ENCODE assay signal across 8 cellular contexts in the genomic region with DNA sequence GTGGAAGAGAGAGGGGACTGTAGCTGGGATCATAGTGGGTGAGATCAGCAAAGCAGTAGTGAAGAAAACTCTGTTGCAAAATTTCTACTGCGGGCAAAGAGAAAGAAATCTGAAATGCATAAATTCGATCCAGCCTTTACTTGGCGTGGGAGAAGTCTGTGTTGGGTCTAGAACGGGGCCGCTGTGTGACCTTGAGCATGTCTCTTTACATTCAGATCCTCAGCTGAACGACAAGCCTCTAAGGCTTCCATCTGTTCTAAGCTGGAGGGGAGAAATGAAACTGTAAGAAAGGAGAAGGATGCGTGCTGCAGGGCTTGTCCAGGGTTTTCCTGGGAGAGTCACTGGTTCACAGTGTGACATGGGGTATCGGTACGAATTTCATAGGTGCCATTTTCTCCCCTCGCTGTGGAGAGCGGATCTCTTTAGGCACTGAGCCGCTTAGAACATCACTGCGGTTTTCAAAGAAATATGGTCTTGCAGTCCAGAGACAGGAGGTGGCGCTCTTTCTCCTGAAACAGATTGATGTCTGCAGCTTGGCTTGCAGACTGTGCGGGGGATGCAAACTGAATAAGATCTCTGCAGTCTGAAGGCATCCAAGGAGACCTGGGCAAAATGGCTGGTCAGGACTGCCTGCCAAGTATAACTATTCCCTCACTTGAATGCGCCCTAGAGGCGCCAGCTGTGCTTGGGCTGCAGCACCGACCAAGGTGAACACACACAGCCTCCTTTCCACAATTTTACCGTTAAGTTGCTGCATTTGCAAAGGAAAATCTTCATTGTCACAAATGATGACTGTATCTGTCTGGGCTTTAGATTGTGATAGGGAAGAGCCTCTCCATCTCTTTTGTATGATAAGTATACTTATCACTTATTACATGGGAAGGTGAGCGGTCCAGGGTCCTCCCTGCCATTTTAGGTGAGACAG.
DNase-seq lines count a peak whose midpoint lies in the region; ATAC-seq and TF ChIP-seq lines count a peak whose summit lies in the region.

No MANE protein-coding gene starts in this region.

- H3K79me2 ChIP-seq in OCI-LY7 (ENCODE audit: insufficient read depth, low read depth, low read length) = no peaks in the 10 kb centered on the region

- no peak for TF ChIP-seq POLR2A in erythroblast (IDR thresholded peaks at IDR 0.05; ENCODE audit: low read length)

- H3K36me3 Mint-ChIP-seq in CD4-positive, alpha-beta memory T cell = no peaks in the 10 kb centered on the region
- H3K36me3 Mint-ChIP-seq in natural killer cell treated with Interleukin-12 subunit alpha and Interleukin-12 subunit beta and Interleukin-15 and Interleukin-18, amount 100 ng/mL, for 72 hours = no peaks in the 10 kb centered on the region
- H3K36me3 Mint-ChIP-seq in stimulated activated naive B cell treated with anti-CD40 and anti-IgM and Interleukin-4, amounts not matched to agents 10 μg/mL and 1 μg/mL and 100 μg/mL, for 72 hours = no peaks in the 10 kb centered on the region

- no peaks in the 10 kb centered on the region for H3K36me3 ChIP-seq in CD4-positive, alpha-beta memory T cell (ENCODE audit: insufficient read depth, low read length)
- H3K36me3 ChIP-seq in HUES64 (ENCODE audit: insufficient read depth, low read length) (no peaks in the 10 kb centered on the region), OCI-LY7 (ENCODE audit: insufficient read depth, low read length) (no peaks in the 10 kb centered on the region)

- H4K20me1 ChIP-seq in OCI-LY7 (ENCODE audit: insufficient read depth, low read length) = no peaks in the 10 kb centered on the region

- peaks cover 51% of the 10 kb centered on the region for H3K4me1 ChIP-seq in CD4-positive, alpha-beta memory T cell (ENCODE audit: insufficient read depth, low read length)
- H3K4me1 ChIP-seq in HUES64 (ENCODE audit: insufficient read depth, low read length) (no peaks in the 10 kb centered on the region), OCI-LY7 (ENCODE audit: insufficient read depth, low read length, poor library complexity, severe bottlenecking) (no peaks in the 10 kb centered on the region)

- peak; percentile 80 for TF ChIP-seq CTCF in OCI-LY7 (conservative IDR thresholded peaks at IDR 0.05; ENCODE audit: low read length)

- no peaks in the 10 kb centered on the region for H3K9me3 ChIP-seq in CD4-positive, alpha-beta memory T cell (ENCODE audit: control insufficient read depth in 1 of 2, low read length in 2 of 2)
- no peaks in the 10 kb centered on the region for H3K9me3 ChIP-seq in HUES64 (ENCODE audit: insufficient read depth, low read depth, low read length)
- no peaks in the 10 kb centered on the region for H3K9me3 ChIP-seq in OCI-LY7 (ENCODE audit: low read length)

- no peak overlapping the region for H2AFZ ChIP-seq in OCI-LY7 (ENCODE audit: low read length)

- H3K4me3 Mint-ChIP-seq in CD4-positive, alpha-beta memory T cell = peak overlapping the region; percentile 66 to 92 (median 82)
- peak overlapping the region; percentile 82 for H3K4me3 Mint-ChIP-seq in natural killer cell treated with Interleukin-12 subunit alpha and Interleukin-12 subunit beta and Interleukin-15 and Interleukin-18, amount 100 ng/mL, for 72 hours
- H3K4me3 Mint-ChIP-seq in stimulated activated naive B cell treated with anti-CD40 and anti-IgM and Interleukin-4, amounts not matched to agents 10 μg/mL and 1 μg/mL and 100 μg/mL, for 72 hours = peak overlapping the region in 1 of 2 donors; percentile 43

- H3K9me3 Mint-ChIP-seq in CD4-positive, alpha-beta memory T cell = peaks cover 0 to 2% (median 0%) of the 10 kb centered on the region in 8 donors
- no peaks in the 10 kb centered on the region for H3K9me3 Mint-ChIP-seq in natural killer cell treated with Interleukin-12 subunit alpha and Interleukin-12 subunit beta and Interleukin-15 and Interleukin-18, amount 100 ng/mL, for 72 hours
- H3K9me3 Mint-ChIP-seq in stimulated activated naive B cell treated with anti-CD40 and anti-IgM and Interleukin-4, amounts not matched to agents 10 μg/mL and 1 μg/mL and 100 μg/mL, for 72 hours = no peaks in the 10 kb centered on the region

- no peak overlapping the region for H3K9ac ChIP-seq in HUES64 (ENCODE audit: low read depth, low read length)

- peaks cover 34 to 69% (median 46%) of the 10 kb centered on the region in 4 donors for H3K4me1 Mint-ChIP-seq in CD4-positive, alpha-beta memory T cell
- peaks cover 55 to 56% of the 10 kb centered on the region in 2 donors for H3K4me1 Mint-ChIP-seq in natural killer cell treated with Interleukin-12 subunit alpha and Interleukin-12 subunit beta and Interleukin-15 and Interleukin-18, amount 100 ng/mL, for 72 hours (ENCODE audit: low read depth in 2 of 2)
- H3K4me1 Mint-ChIP-seq in stimulated activated naive B cell treated with anti-CD40 and anti-IgM and Interleukin-4, amounts not matched to agents 10 μg/mL and 1 μg/mL and 100 μg/mL, for 72 hours = peaks cover 8 to 9% of the 10 kb centered on the region in 2 donors

- H3K27me3 Mint-ChIP-seq in CD4-positive, alpha-beta memory T cell = no peaks in the 10 kb centered on the region
- H3K27me3 Mint-ChIP-seq in natural killer cell treated with Interleukin-12 subunit alpha and Interleukin-12 subunit beta and Interleukin-15 and Interleukin-18, amount 100 ng/mL, for 72 hours = no peaks in the 10 kb centered on the region
- peaks cover 13 to 15% of the 10 kb centered on the region in 2 donors for H3K27me3 Mint-ChIP-seq in stimulated activated naive B cell treated with anti-CD40 and anti-IgM and Interleukin-4, amounts not matched to agents 10 μg/mL and 1 μg/mL and 100 μg/mL, for 72 hours

- DNase-seq in CD4-positive, alpha-beta memory T cell = peak; percentile 80 to 84 (median 82)
- DNase-seq in OCI-LY7 (ENCODE audit: low spot score) (peak; percentile 50), activated T-cell treated with anti-CD3 and anti-CD28 coated beads for 24 hours (ENCODE audit: low read depth) (peak; percentile 77), erythroblast (lab: John Stamatoyannopoulos, UW) (peak; percentile 74 to 80)
- DNase-seq in natural killer cell treated with Interleukin-12 subunit alpha and Interleukin-12 subunit beta and Interleukin-15 and Interleukin-18, amount 100 ng/mL, for 72 hours (ENCODE audit: low spot score) = peak; percentile 82
- peak; percentile 52 for DNase-seq in stimulated activated naive B cell treated with anti-CD40 and anti-IgM and Interleukin-4, amounts not matched to agents 10 μg/mL and 1 μg/mL and 100 μg/mL, for 72 hours

- POLR2A ChIA-PET in CD4-positive, alpha-beta memory T cell (lab: Charles Lee; ENCODE audit: partially characterized antibody) = interaction anchor here (0.6 to 3.1 kb wide), 20 partner anchors 9 to 929 kb away, joined by 3 to 34 read pairs (median 5); a partner anchor contains a TSS
- POLR2A ChIA-PET in OCI-LY7 (lab: Charles Lee) = interaction anchor here (0.6 kb wide), 1 partner anchor 731 kb away, joined by 3 read pairs; no protein-coding TSS in a partner anchor

- no TSS peak for BruUV-seq in OCI-LY7 (replicated peaks; lab: Mats Ljungman, UMichigan)

- ATAC-seq in GM19452 (IDR thresholded peaks at IDR 0.05; ENCODE audit: unreplicated experiment) = peak; percentile 83
- peak; percentile 87 to 91 for ATAC-seq in natural killer cell treated with Interleukin-12 subunit alpha and Interleukin-12 subunit beta and Interleukin-15 and Interleukin-18, amount 100 ng/mL, for 72 hours
- ATAC-seq in stimulated activated naive B cell treated with anti-CD40 and anti-IgM and Interleukin-4, amounts not matched to agents 10 μg/mL and 1 μg/mL and 100 μg/mL, for 72 hours (replicated peaks) = peak; percentile 86 to 87

- H3K4me2 ChIP-seq in OCI-LY7 (ENCODE audit: low read length) = no peak overlapping the region

- H3K9me2 ChIP-seq in OCI-LY7 (ENCODE audit: insufficient read depth, low read length) = no peaks in the 10 kb centered on the region

- peak overlapping the region; percentile 70 to 93 (median 88) for H3K27ac Mint-ChIP-seq in CD4-positive, alpha-beta memory T cell
- peak overlapping the region; percentile 25 to 50 for H3K27ac Mint-ChIP-seq in natural killer cell treated with Interleukin-12 subunit alpha and Interleukin-12 subunit beta and Interleukin-15 and Interleukin-18, amount 100 ng/mL, for 72 hours
- peak overlapping the region; percentile 52 for H3K27ac Mint-ChIP-seq in stimulated activated naive B cell treated with anti-CD40 and anti-IgM and Interleukin-4, amounts not matched to agents 10 μg/mL and 1 μg/mL and 100 μg/mL, for 72 hours

- intact Hi-C loops in CD4-positive, alpha-beta memory T cell (cut with micrococcal nuclease) = loop anchor here (1.0 to 5.0 kb wide), 6 partner anchors 77 to 909 kb away; a partner anchor contains a TSS
- intact Hi-C loops in OCI-LY7 (cut with micrococcal nuclease; ENCODE audit: unreplicated experiment) = loop anchor here (10.0 kb wide), 1 partner anchor 95 kb away; no protein-coding TSS in a partner anchor

- CTCF ChIA-PET in CD4-positive, alpha-beta memory T cell (lab: Charles Lee; ENCODE audit: partially characterized antibody) = interaction anchor here (0.7 to 13.1 kb wide), 48 partner anchors 8 to 1106 kb away, joined by 3 to 249 read pairs (median 5); a partner anchor contains a TSS
- CTCF ChIA-PET in OCI-LY7 (lab: Charles Lee; ENCODE audit: unreplicated experiment) = no interaction called here

- 47% methylated on average over 20 of the region's 20 CpGs for WGBS in HUES64

- H3K27ac ChIP-seq in CD4-positive, alpha-beta memory T cell (ENCODE audit: low read depth, low read length) = no peak overlapping the region
- H3K27ac ChIP-seq in HUES64 (ENCODE audit: low read depth, low read length) (no peak overlapping the region), OCI-LY7 (ENCODE audit: low read depth, low read length, poor library complexity, severe bottlenecking) (no peak overlapping the region)

- H3K27me3 ChIP-seq in CD4-positive, alpha-beta memory T cell (ENCODE audit: insufficient read depth, low read length) = no peaks in the 10 kb centered on the region
- no peaks in the 10 kb centered on the region for H3K27me3 ChIP-seq in HUES64 (ENCODE audit: insufficient read depth, low read length)

- H3K4me3 ChIP-seq in CD4-positive, alpha-beta memory T cell (ENCODE audit: low read length in 2 of 2) = peak overlapping the region in 1 of 2 donors; percentile 46
- peak overlapping the region; percentile 7; the same call in 1 of the 2 replicates for H3K4me3 ChIP-seq in HUES64 (ENCODE audit: low read length)
- H3K4me3 ChIP-seq in OCI-LY7 (ENCODE audit: low read depth, low read length, poor library complexity, severe bottlenecking) = no peak overlapping the region

Comparison
In these comparisons a context has a peak if more than half of its experiments do, and no peak if none do; other contexts are left out.
1. H3K27ac Mint-ChIP-seq: peak in every context shown above with its lines; median percentile 88 in CD4-positive, alpha-beta memory T cell; 52 in stimulated activated naive B cell treated with anti-CD40 and anti-IgM and Interleukin-4, amounts not matched to agents 10 μg/mL and 1 μg/mL and 100 μg/mL, for 72 hours; 38 in natural killer cell treated with Interleukin-12 subunit alpha and Interleukin-12 subunit beta and Interleukin-15 and Interleukin-18, amount 100 ng/mL, for 72 hours.